In the genomic region with DNA sequence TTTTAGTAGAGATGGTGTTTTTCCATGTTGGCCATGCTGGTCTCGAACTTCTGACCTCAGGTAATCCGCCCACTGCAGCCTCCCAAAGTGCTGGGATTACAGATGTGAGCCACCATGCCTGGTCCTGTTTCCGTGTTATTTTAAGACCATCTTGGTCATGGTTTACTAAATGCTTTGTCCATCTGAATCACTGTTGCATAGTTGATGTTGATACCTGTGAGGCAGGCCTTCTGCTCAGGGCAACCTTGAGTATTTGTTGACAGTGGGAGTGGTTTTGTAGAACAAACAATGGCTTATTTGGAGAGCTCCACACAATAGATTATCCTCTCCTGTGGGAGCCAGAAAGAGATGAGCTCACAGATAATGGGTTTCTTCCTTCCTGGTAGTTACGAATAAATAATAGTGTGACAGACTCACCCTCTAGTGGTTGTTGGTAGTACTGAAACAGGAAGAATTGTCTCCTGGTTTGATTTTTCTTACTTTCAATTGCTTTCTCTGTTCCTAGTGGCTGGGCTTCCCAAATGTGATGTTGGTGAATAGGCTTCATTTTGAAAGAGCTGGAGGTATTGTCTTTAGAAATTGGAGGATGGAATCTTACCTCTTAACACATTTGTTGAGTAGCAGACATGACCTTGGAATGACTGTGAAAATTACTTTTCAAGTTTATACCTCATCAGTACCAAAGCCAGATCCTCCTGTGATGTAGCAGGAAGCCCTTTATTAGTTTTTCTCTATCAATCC, we compare ENCODE assay signal across 1 cellular context.
TF ChIP-seq lines count a peak whose summit lies in the region.

No MANE protein-coding gene starts in this region.

TF ChIP-seq in K562, 482 proteins besides CTCF, POLR2A, EP300 and RAD21 (continued from another document and continues in another):
- TF ChIP-seq, protein P1, sequence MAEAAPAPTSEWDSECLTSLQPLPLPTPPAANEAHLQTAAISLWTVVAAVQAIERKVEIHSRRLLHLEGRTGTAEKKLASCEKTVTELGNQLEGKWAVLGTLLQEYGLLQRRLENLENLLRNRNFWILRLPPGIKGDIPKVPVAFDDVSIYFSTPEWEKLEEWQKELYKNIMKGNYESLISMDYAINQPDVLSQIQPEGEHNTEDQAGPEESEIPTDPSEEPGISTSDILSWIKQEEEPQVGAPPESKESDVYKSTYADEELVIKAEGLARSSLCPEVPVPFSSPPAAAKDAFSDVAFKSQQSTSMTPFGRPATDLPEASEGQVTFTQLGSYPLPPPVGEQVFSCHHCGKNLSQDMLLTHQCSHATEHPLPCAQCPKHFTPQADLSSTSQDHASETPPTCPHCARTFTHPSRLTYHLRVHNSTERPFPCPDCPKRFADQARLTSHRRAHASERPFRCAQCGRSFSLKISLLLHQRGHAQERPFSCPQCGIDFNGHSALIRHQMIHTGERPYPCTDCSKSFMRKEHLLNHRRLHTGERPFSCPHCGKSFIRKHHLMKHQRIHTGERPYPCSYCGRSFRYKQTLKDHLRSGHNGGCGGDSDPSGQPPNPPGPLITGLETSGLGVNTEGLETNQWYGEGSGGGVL (CRISPR knock-in tag; IDR thresholded peaks at IDR 0.05) = no peak
- no peak for TF ChIP-seq XRCC3 (IDR thresholded peaks at IDR 0.05)
- TF ChIP-seq WHSC1 (IDR thresholded peaks at IDR 0.05; ENCODE audit: low read length) = no peak
- TF ChIP-seq, protein P2, sequence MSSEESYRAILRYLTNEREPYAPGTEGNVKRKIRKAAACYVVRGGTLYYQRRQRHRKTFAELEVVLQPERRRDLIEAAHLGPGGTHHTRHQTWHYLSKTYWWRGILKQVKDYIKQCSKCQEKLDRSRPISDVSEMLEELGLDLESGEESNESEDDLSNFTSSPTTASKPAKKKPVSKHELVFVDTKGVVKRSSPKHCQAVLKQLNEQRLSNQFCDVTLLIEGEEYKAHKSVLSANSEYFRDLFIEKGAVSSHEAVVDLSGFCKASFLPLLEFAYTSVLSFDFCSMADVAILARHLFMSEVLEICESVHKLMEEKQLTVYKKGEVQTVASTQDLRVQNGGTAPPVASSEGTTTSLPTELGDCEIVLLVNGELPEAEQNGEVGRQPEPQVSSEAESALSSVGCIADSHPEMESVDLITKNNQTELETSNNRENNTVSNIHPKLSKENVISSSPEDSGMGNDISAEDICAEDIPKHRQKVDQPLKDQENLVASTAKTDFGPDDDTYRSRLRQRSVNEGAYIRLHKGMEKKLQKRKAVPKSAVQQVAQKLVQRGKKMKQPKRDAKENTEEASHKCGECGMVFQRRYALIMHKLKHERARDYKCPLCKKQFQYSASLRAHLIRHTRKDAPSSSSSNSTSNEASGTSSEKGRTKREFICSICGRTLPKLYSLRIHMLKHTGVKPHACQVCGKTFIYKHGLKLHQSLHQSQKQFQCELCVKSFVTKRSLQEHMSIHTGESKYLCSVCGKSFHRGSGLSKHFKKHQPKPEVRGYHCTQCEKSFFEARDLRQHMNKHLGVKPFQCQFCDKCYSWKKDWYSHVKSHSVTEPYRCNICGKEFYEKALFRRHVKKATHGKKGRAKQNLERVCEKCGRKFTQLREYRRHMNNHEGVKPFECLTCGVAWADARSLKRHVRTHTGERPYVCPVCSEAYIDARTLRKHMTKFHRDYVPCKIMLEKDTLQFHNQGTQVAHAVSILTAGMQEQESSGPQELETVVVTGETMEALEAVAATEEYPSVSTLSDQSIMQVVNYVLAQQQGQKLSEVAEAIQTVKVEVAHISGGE (CRISPR knock-in tag; IDR thresholded peaks at IDR 0.05) = 0 out of 6 replicates have a peak, but pooled peaks of 1 of the 3 experiments have one; percentile 64
- TF ChIP-seq HCFC1 (IDR thresholded peaks at IDR 0.05; ENCODE audit: low read depth, low read length) = no peak
- no peak for TF ChIP-seq ZNF239 (CRISPR knock-in tag; IDR thresholded peaks at IDR 0.05)
- TF ChIP-seq, protein P3, sequence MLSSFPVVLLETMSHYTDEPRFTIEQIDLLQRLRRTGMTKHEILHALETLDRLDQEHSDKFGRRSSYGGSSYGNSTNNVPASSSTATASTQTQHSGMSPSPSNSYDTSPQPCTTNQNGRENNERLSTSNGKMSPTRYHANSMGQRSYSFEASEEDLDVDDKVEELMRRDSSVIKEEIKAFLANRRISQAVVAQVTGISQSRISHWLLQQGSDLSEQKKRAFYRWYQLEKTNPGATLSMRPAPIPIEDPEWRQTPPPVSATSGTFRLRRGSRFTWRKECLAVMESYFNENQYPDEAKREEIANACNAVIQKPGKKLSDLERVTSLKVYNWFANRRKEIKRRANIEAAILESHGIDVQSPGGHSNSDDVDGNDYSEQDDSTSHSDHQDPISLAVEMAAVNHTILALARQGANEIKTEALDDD (IDR thresholded peaks at IDR 0.05) = peak; percentile 67
- no peak for TF ChIP-seq SREBF1 (IDR thresholded peaks at IDR 0.05; ENCODE audit: borderline replicate concordance, low read depth, low read length)
- TF ChIP-seq NKRF (IDR thresholded peaks at IDR 0.05; ENCODE audit: borderline replicate concordance) = no peak
- TF ChIP-seq, protein P4, sequence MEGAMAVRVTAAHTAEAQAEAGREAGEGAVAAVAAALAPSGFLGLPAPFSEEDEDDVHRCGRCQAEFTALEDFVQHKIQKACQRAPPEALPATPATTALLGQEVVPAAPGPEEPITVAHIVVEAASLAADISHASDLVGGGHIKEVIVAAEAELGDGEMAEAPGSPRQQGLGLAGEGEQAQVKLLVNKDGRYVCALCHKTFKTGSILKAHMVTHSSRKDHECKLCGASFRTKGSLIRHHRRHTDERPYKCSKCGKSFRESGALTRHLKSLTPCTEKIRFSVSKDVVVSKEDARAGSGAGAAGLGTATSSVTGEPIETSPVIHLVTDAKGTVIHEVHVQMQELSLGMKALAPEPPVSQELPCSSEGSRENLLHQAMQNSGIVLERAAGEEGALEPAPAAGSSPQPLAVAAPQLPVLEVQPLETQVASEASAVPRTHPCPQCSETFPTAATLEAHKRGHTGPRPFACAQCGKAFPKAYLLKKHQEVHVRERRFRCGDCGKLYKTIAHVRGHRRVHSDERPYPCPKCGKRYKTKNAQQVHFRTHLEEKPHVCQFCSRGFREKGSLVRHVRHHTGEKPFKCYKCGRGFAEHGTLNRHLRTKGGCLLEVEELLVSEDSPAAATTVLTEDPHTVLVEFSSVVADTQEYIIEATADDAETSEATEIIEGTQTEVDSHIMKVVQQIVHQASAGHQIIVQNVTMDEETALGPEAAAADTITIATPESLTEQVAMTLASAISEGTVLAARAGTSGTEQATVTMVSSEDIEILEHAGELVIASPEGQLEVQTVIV (CRISPR knock-in tag; IDR thresholded peaks at IDR 0.05; ENCODE audit: borderline replicate concordance) = 0 out of 2 replicates have a peak, but pooled peaks have one; percentile 30
- no peak for TF ChIP-seq ATF4 (CRISPR knock-in tag; IDR thresholded peaks at IDR 0.05)
- TF ChIP-seq, protein P5, sequence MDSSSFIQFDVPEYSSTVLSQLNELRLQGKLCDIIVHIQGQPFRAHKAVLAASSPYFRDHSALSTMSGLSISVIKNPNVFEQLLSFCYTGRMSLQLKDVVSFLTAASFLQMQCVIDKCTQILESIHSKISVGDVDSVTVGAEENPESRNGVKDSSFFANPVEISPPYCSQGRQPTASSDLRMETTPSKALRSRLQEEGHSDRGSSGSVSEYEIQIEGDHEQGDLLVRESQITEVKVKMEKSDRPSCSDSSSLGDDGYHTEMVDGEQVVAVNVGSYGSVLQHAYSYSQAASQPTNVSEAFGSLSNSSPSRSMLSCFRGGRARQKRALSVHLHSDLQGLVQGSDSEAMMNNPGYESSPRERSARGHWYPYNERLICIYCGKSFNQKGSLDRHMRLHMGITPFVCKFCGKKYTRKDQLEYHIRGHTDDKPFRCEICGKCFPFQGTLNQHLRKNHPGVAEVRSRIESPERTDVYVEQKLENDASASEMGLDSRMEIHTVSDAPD (CRISPR knock-in tag; IDR thresholded peaks at IDR 0.05) = no peak
- no peak for TF ChIP-seq HSF4 (CRISPR knock-in tag; IDR thresholded peaks at IDR 0.05; ENCODE audit: borderline replicate concordance)
- no peak for TF ChIP-seq MAFF (IDR thresholded peaks at IDR 0.05; ENCODE audit: low read length)
- no peak for TF ChIP-seq KAT8 (IDR thresholded peaks at IDR 0.05; ENCODE audit: low read depth)
- no peak for TF ChIP-seq FOXK1 (CRISPR knock-in tag; IDR thresholded peaks at IDR 0.05; ENCODE audit: borderline replicate concordance)
- TF ChIP-seq POLR2G (IDR thresholded peaks at IDR 0.05; ENCODE audit: low read depth, low read length) = no peak
- TF ChIP-seq ELF1 (tag; IDR thresholded peaks at IDR 0.05) = peak; percentile 67; the same call in 1 of the 2 replicates
- no peak for TF ChIP-seq ZFX (CRISPR knock-in tag; IDR thresholded peaks at IDR 0.05)
- TF ChIP-seq SIN3B (IDR thresholded peaks at IDR 0.05; ENCODE audit: low read depth) = peak; percentile 17; the same call in 1 of the 2 replicates
- no peak for TF ChIP-seq TCF7 (IDR thresholded peaks at IDR 0.05; ENCODE audit: borderline replicate concordance)
- 0 out of 2 replicates have a peak, but pooled peaks have one; percentile 5 for TF ChIP-seq CXXC5 (CRISPR knock-in tag; IDR thresholded peaks at IDR 0.05)
- 0 out of 2 replicates have a peak, but pooled peaks have one; percentile 18 for TF ChIP-seq EP400 (IDR thresholded peaks at IDR 0.05)
- no peak for TF ChIP-seq ZNF551 (CRISPR knock-in tag; IDR thresholded peaks at IDR 0.05)
- no peak for TF ChIP-seq CAMTA2 (CRISPR knock-in tag; conservative IDR thresholded peaks at IDR 0.05)
- no peak for TF ChIP-seq ELF2 (CRISPR knock-in tag; IDR thresholded peaks at IDR 0.05)
- TF ChIP-seq CBX5 (IDR thresholded peaks at IDR 0.05; ENCODE audit: borderline replicate concordance, low read depth) = no peak
- TF ChIP-seq, protein P6, sequence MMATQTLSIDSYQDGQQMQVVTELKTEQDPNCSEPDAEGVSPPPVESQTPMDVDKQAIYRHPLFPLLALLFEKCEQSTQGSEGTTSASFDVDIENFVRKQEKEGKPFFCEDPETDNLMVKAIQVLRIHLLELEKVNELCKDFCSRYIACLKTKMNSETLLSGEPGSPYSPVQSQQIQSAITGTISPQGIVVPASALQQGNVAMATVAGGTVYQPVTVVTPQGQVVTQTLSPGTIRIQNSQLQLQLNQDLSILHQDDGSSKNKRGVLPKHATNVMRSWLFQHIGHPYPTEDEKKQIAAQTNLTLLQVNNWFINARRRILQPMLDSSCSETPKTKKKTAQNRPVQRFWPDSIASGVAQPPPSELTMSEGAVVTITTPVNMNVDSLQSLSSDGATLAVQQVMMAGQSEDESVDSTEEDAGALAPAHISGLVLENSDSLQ (IDR thresholded peaks at IDR 0.05) = 0 out of 2 replicates have a peak, but pooled peaks have one; percentile 6
- TF ChIP-seq ZNF780A (CRISPR knock-in tag; IDR thresholded peaks at IDR 0.05) = no peak
- TF ChIP-seq, protein P7, sequence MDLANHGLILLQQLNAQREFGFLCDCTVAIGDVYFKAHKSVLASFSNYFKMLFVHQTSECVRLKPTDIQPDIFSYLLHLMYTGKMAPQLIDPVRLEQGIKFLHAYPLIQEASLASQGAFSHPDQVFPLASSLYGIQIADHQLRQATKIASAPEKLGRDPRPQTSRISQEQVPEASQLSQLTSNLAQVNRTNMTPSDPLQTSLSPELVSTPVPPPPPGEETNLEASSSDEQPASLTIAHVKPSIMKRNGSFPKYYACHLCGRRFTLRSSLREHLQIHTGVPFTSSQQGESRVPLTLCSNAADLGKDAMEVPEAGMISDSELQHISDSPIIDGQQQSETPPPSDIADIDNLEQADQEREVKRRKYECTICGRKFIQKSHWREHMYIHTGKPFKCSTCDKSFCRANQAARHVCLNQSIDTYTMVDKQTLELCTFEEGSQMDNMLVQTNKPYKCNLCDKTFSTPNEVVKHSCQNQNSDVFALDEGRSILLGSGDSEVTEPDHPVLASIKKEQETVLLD (IDR thresholded peaks at IDR 0.05) = no peak
- TF ChIP-seq TCF7L2 (IDR thresholded peaks at IDR 0.05; ENCODE audit: low read depth, low read length) = no peak
- TF ChIP-seq KHSRP (IDR thresholded peaks at IDR 0.05) = no peak
- TF ChIP-seq NFE2 (IDR thresholded peaks at IDR 0.05; ENCODE audit: low read depth) = no peak
- peak; percentile 51 for TF ChIP-seq SMARCA5 (IDR thresholded peaks at IDR 0.05)
- TF ChIP-seq GATA2 (CRISPR knock-in tag; IDR thresholded peaks at IDR 0.05) = peak; percentile 84
- no peak for TF ChIP-seq SAP30 (IDR thresholded peaks at IDR 0.05; ENCODE audit: borderline replicate concordance, insufficient read depth, low read depth, low read length, poor library complexity, severe bottlenecking)
- TF ChIP-seq SP1 (CRISPR knock-in tag; IDR thresholded peaks at IDR 0.05) = 0 out of 2 replicates have a peak, but pooled peaks have one; percentile 31
- no peak for TF ChIP-seq PCBP2 (IDR thresholded peaks at IDR 0.05; ENCODE audit: low read depth, low read length, poor library complexity, severe bottlenecking)
- TF ChIP-seq KDM4B (IDR thresholded peaks at IDR 0.05; ENCODE audit: borderline replicate concordance in 2 of 2, low read depth in 1 of 2) = no peak
- no peak for TF ChIP-seq TAL1 (IDR thresholded peaks at IDR 0.05)
- TF ChIP-seq, protein P8, sequence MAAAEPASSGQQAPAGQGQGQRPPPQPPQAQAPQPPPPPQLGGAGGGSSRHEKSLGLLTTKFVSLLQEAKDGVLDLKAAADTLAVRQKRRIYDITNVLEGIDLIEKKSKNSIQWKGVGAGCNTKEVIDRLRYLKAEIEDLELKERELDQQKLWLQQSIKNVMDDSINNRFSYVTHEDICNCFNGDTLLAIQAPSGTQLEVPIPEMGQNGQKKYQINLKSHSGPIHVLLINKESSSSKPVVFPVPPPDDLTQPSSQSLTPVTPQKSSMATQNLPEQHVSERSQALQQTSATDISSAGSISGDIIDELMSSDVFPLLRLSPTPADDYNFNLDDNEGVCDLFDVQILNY (CRISPR knock-in tag; IDR thresholded peaks at IDR 0.05) = no peak
- no peak for TF ChIP-seq BDP1 (IDR thresholded peaks at IDR 0.05; ENCODE audit: insufficient read depth, insufficient read length)
- TF ChIP-seq OTX1 (CRISPR knock-in tag; IDR thresholded peaks at IDR 0.05) = no peak
